In genomic region chr18:9827856-9828793, GRCh38 we compare ENCODE assay signal across 8 cellular contexts. TPM values are rescaled to one million over a fixed set of nuclear protein-coding genes. Genes with fewer than 3 reads are reported as not detected.
DNase-seq lines count a peak whose midpoint lies in the region; ATAC-seq, FAIRE-seq and TF ChIP-seq lines count a peak whose summit lies in the region.

No MANE protein-coding gene starts in this region.

- no peak for TF ChIP-seq CTCF in astrocyte of the spinal cord (IDR thresholded peaks at IDR 0.05; ENCODE audit: low read depth, low read length)
- no peak for TF ChIP-seq CTCF in lower leg skin (IDR thresholded peaks at IDR 0.05)
- TF ChIP-seq CTCF in thyroid gland (IDR thresholded peaks at IDR 0.05) = no peak
- TF ChIP-seq CTCF in D721Med (IDR thresholded peaks at IDR 0.05; ENCODE audit: insufficient read depth, missing control alignments) = no peak

- H3K36me3 ChIP-seq in thyroid gland = no peaks in the 10 kb centered on the region

- H3K27me3 Mint-ChIP-seq in stimulated activated naive B cell treated with anti-CD40 and anti-IgM and Interleukin-4, amounts not matched to agents 10 μg/mL and 1 μg/mL and 100 μg/mL, for 72 hours = peaks cover 0 to 6% of the 10 kb centered on the region in 2 donors

- DNase-seq in 8988T = peak; percentile 63
- peak; percentile 49 for DNase-seq in Jurkat, Clone E6-1 (ENCODE audit: low read depth, low spot score)
- DNase-seq in astrocyte of the spinal cord (ENCODE audit: low read depth, low spot score) = peak; percentile 99
- peak; percentile 77 to 82 for DNase-seq in lower leg skin (ENCODE audit: low spot score in 2 of 2)
- DNase-seq in stimulated activated naive B cell treated with anti-CD40 and anti-IgM and Interleukin-4, amounts not matched to agents 10 μg/mL and 1 μg/mL and 100 μg/mL, for 72 hours = no peak
- no peak for DNase-seq in thyroid gland
- DNase-seq in D721Med (ENCODE audit: insufficient read length, low spot score) = no peak

- H3K27ac Mint-ChIP-seq in stimulated activated naive B cell treated with anti-CD40 and anti-IgM and Interleukin-4, amounts not matched to agents 10 μg/mL and 1 μg/mL and 100 μg/mL, for 72 hours = no peak overlapping the region

- 31 to 48% methylated on average over 15 of the region's 15 CpGs for WGBS in lower leg skin, 2 donors
- 76 to 78% methylated on average over 15 of the region's 15 CpGs for WGBS in thyroid gland, 2 donors

- H3K4me1 Mint-ChIP-seq in stimulated activated naive B cell treated with anti-CD40 and anti-IgM and Interleukin-4, amounts not matched to agents 10 μg/mL and 1 μg/mL and 100 μg/mL, for 72 hours = peaks cover 6 to 11% of the 10 kb centered on the region in 2 donors

- ATAC-seq in GM18909 (IDR thresholded peaks at IDR 0.05; ENCODE audit: poor library complexity, unreplicated experiment) = no peak
- ATAC-seq in stimulated activated naive B cell treated with anti-CD40 and anti-IgM and Interleukin-4, amounts not matched to agents 10 μg/mL and 1 μg/mL and 100 μg/mL, for 72 hours (replicated peaks) = no peak

- H3K4me3 Mint-ChIP-seq in stimulated activated naive B cell treated with anti-CD40 and anti-IgM and Interleukin-4, amounts not matched to agents 10 μg/mL and 1 μg/mL and 100 μg/mL, for 72 hours = no peak overlapping the region

- H3K4me1 ChIP-seq in thyroid gland = peaks cover 29 to 54% of the 10 kb centered on the region in 2 donors

- in situ Hi-C loops in astrocyte of the spinal cord (cut with HindIII; ENCODE audit: low sequenced_read_pairs) = no loop called here

- peaks cover 6 to 14% of the 10 kb centered on the region in 2 donors for H3K36me3 Mint-ChIP-seq in stimulated activated naive B cell treated with anti-CD40 and anti-IgM and Interleukin-4, amounts not matched to agents 10 μg/mL and 1 μg/mL and 100 μg/mL, for 72 hours

- H3K27me3 ChIP-seq in thyroid gland = no peaks in the 10 kb centered on the region

- H3K4me3 ChIP-seq in Jurkat, Clone E6-1 (ENCODE audit: low read length) = no peak overlapping the region
- H3K4me3 ChIP-seq in astrocyte of the spinal cord (ENCODE audit: low read depth, low read length) = no peak overlapping the region
- no peak overlapping the region for H3K4me3 ChIP-seq in lower leg skin (ENCODE audit: low read depth, poor library complexity, severe bottlenecking)
- H3K4me3 ChIP-seq in thyroid gland (replicated peaks in 1 of 3) = no peak overlapping the region

- peak overlapping the region in 1 of 3 donors; percentile 94 for H3K27ac ChIP-seq in thyroid gland

- H3K9me3 Mint-ChIP-seq in stimulated activated naive B cell treated with anti-CD40 and anti-IgM and Interleukin-4, amounts not matched to agents 10 μg/mL and 1 μg/mL and 100 μg/mL, for 72 hours = peaks cover 0 to 3% of the 10 kb centered on the region in 2 donors

- no peaks in the 10 kb centered on the region for H3K9me3 ChIP-seq in thyroid gland

- no peak for FAIRE-seq in D721Med (lab: Jason Lieb, UNC)

- no peak for TF ChIP-seq POLR2A in lower leg skin (IDR thresholded peaks at IDR 0.05)
- TF ChIP-seq POLR2A in thyroid gland (IDR thresholded peaks at IDR 0.05) = no peak

- intact Hi-C loops in lower leg skin (cut with DNase I; ENCODE audit: low total_unique reads) (no loop called here), thyroid gland (cut with DNase I) (no loop called here)

RNA-seq across cellular contexts. Expression of gene TXNDC2, which starts 57.6 kb away (rescaled TPM):
- not detected for polyA plus RNA-seq in Jurkat, Clone E6-1 (2012; ENCODE audit: insufficient read depth, insufficient read length)
- total RNA-seq in lower leg skin = under 1 TPM in 1 of 4 donors, not detected in 3; 0.06 TPM
- total RNA-seq in thyroid gland = not detected

Comparison
In these comparisons a context has a peak if more than half of its experiments do, and no peak if none do; other contexts are left out.
1. DNase-seq: peak in 8988T (single experiment), Jurkat, Clone E6-1 (single experiment), astrocyte of the spinal cord (single experiment) and lower leg skin (2 of 2); none in stimulated activated naive B cell treated with anti-CD40 and anti-IgM and Interleukin-4, amounts not matched to agents 10 μg/mL and 1 μg/mL and 100 μg/mL, for 72 hours (single experiment), thyroid gland (0 of 2) and D721Med (single experiment).